8 cellular contexts compared by ENCODE assay signal in the genomic region with DNA sequence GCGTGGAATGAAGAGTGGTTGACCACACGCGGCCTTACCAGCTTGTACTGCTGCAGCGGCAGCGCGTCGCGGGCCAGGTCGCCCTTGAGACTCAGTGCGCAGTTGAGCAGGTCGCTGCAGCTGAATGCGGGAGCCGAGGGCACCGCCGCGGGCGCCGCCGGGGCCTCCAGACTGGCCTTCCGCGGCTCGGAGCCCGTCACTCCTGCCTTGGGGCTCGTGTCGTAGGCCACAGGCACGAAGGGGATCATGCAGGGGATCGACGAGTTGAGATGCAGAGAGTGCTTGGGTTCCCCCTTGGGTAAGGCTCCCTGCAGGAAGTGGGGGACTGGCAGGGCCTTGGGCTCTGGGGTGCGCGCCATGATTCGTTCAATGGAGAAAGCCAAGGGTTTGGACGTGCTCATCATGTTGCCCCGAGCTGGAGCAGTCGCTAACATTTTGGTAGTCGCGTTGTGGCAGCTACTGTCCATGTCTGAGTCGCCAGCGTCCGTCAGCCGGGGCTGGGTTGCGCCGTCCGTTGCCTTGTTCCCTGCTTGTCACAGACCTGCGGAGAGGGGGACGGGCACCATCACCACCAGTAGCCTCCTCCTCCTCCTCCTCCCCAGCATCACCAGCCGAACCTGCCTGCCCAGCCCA. TPM values are rescaled to one million over a fixed set of nuclear protein-coding genes. Genes with fewer than 3 reads are reported as not detected.
DNase-seq lines count a peak whose midpoint lies in the region; FAIRE-seq and TF ChIP-seq lines count a peak whose summit lies in the region.
"Had no signal": no experiment of that assay in that cellular context is flagged by ENCODE, and none has a peak within 500 bp of the region (broad histone marks: within the 10 kb centered on the region; RNA-seq: fewer than 3 reads in every experiment).

No MANE protein-coding gene starts in this region.

- FAIRE-seq in endothelial cell of umbilical vein (lab: Jason Lieb, UNC): no peak

- H3K27ac Mint-ChIP-seq in osteocyte (ENCODE audit: unreplicated experiment): no peak overlapping the region

- H3K27me3 ChIP-seq in HUES64 (ENCODE audit: insufficient read depth, low read length): peaks cover 100% of the 10 kb centered on the region
- peaks cover 89 to 100% of the 10 kb centered on the region in 2 experiments for H3K27me3 ChIP-seq in endothelial cell of umbilical vein (ENCODE audit: control insufficient read depth in 2 of 2, insufficient read depth in 2 of 2, low read length in 2 of 2)

- H3K79me2 ChIP-seq in endothelial cell of umbilical vein (ENCODE audit: control insufficient read depth, insufficient read depth, low read length): no peaks in the 10 kb centered on the region

- intact Hi-C loops in endothelial cell of umbilical vein (cut with micrococcal nuclease): loop anchor here (1.0 kb wide), 1 partner anchor 8 kb away; no protein-coding TSS in a partner anchor

- BruUV-seq in endothelial cell of umbilical vein (replicated peaks; lab: Mats Ljungman, UMichigan): no TSS peak

- peak overlapping the region; percentile 16 for H3K4me2 ChIP-seq in endothelial cell of umbilical vein (ENCODE audit: insufficient read depth, low read length)

- no peaks in the 10 kb centered on the region for H3K36me3 Mint-ChIP-seq in osteocyte (ENCODE audit: unreplicated experiment)

- peak overlapping the region; percentile 75 for H3K4me3 ChIP-seq in HUES64 (ENCODE audit: low read length)
- H3K4me3 ChIP-seq in endothelial cell of umbilical vein (replicated peaks in 1 of 3; ENCODE audit: insufficient read depth in 1 of 3, low read depth in 1 of 3, low read length in 3 of 3): no peak overlapping the region

- peaks cover 22% of the 10 kb centered on the region for H3K4me1 Mint-ChIP-seq in osteocyte (ENCODE audit: unreplicated experiment)

- DNase-seq in DMS53 treated with DMSO at 0.1 percent for 48 hours (lab: John Stamatoyannopoulos, UW; ENCODE audit: unreplicated experiment): peak; percentile 59
- DNase-seq in endothelial cell of umbilical vein (ENCODE audit: low read depth, low spot score): no peak
- peak; percentile 83 for DNase-seq in osteocyte (ENCODE audit: extremely low spot score, unreplicated experiment)
- DNase-seq in NCI-H1694 (lab: John Stamatoyannopoulos, UW): no peak
- no peak for DNase-seq in KG1 (lab: John Stamatoyannopoulos, UW)
- DNase-seq in ACHN: no peak

- H3K9ac ChIP-seq in HUES64 (ENCODE audit: low read depth, low read length): peak overlapping the region; percentile 35; the same call in 1 of the 2 replicates
- no peak overlapping the region for H3K9ac ChIP-seq in endothelial cell of umbilical vein (replicated peaks; ENCODE audit: extremely low read depth, insufficient read depth, low read length)

- no peaks in the 10 kb centered on the region for H3K9me3 ChIP-seq in HUES64 (ENCODE audit: insufficient read depth, low read depth, low read length)
- no peaks in the 10 kb centered on the region for H3K9me3 ChIP-seq in endothelial cell of umbilical vein (replicated peaks; ENCODE audit: control insufficient read depth, insufficient read depth, low read length)

- POLR2A ChIA-PET in endothelial cell of umbilical vein (lab: Charles Lee): no interaction called here

- no peaks in the 10 kb centered on the region for H3K9me3 Mint-ChIP-seq in osteocyte (ENCODE audit: unreplicated experiment)

- TF ChIP-seq POLR2A in endothelial cell of umbilical vein (IDR thresholded peaks at IDR 0.05; ENCODE audit: low read depth, low read length): no peak

- peaks cover 91% of the 10 kb centered on the region for H3K27me3 Mint-ChIP-seq in osteocyte (ENCODE audit: unreplicated experiment)

- peaks cover 4% of the 10 kb centered on the region; the same call in 1 of the 2 replicates for H3K36me3 ChIP-seq in HUES64 (ENCODE audit: insufficient read depth, low read length)
- H3K36me3 ChIP-seq in endothelial cell of umbilical vein (ENCODE audit: control insufficient read depth in 2 of 2, extremely low read depth in 1 of 2, insufficient read depth in 2 of 2, low read length in 2 of 2): no peaks in the 10 kb centered on the region

- H3K4me3 Mint-ChIP-seq in osteocyte (ENCODE audit: unreplicated experiment): peak overlapping the region; percentile 30

- H3K27ac ChIP-seq in HUES64 (ENCODE audit: low read depth, low read length) (no peak overlapping the region), endothelial cell of umbilical vein (ENCODE audit: insufficient read depth, low read depth, low read length) (no peak overlapping the region)

- CTCF ChIA-PET in endothelial cell of umbilical vein (lab: Charles Lee): interaction anchor here (1.0 kb wide), 1 partner anchor 209 kb away, joined by 3 read pairs; no protein-coding TSS in a partner anchor

- H2AFZ ChIP-seq in endothelial cell of umbilical vein (ENCODE audit: low read depth, low read length): no peak overlapping the region

- in situ Hi-C loops in ACHN (cut with HindIII; ENCODE audit: low pct_ligation_motif_present, low pct_unique_long_range_greater_than_20kb, low sequenced_read_pairs): no loop called here

- under 1% methylated on average over 46 of the region's 46 CpGs for WGBS in HUES64

- TF ChIP-seq CTCF in endothelial cell of umbilical vein (IDR thresholded peaks at IDR 0.05; ENCODE audit: extremely low read depth in 1 of 2, insufficient read depth in 1 of 2, low read depth in 1 of 2, low read length in 2 of 2): no peak
- no peak for TF ChIP-seq CTCF in osteocyte (IDR thresholded peaks at IDR 0.05)

- dilution Hi-C loops in endothelial cell of umbilical vein (cut with MboI; ENCODE audit: extremely low pct_ligation_motif_present, low sequenced_read_pairs): no loop called here

- H3K9me1 ChIP-seq in endothelial cell of umbilical vein (replicated peaks; ENCODE audit: control insufficient read depth, extremely low read depth, insufficient read depth, low read length): no peaks in the 10 kb centered on the region

- no peaks in the 10 kb centered on the region for H4K20me1 ChIP-seq in endothelial cell of umbilical vein (replicated peaks; ENCODE audit: control insufficient read depth, extremely low read depth, insufficient read depth, low read length)

- H3K4me1 ChIP-seq in HUES64 (ENCODE audit: insufficient read depth, low read length) (peaks cover 34% of the 10 kb centered on the region), endothelial cell of umbilical vein (ENCODE audit: control insufficient read depth, extremely low read depth, insufficient read depth, low read length) (peaks cover 14% of the 10 kb centered on the region)

TF ChIP-seq in endothelial cell of umbilical vein, 7 proteins besides CTCF, POLR2A, EP300 and RAD21:
- no peak for TF ChIP-seq JUN (IDR thresholded peaks at IDR 0.05; ENCODE audit: borderline replicate concordance, insufficient read depth, insufficient read length, low read depth)
- no peak for TF ChIP-seq MYC (IDR thresholded peaks at IDR 0.05; ENCODE audit: low read depth, low read length)
- peak; percentile 99 for TF ChIP-seq EZH2 (IDR thresholded peaks at IDR 0.05; ENCODE audit: borderline replicate concordance, low read depth, low read length, severe bottlenecking)
- TF ChIP-seq POLR2AphosphoS5 (IDR thresholded peaks at IDR 0.05; ENCODE audit: insufficient read depth, low read depth, low read length): no peak
- no peak for TF ChIP-seq MAX (IDR thresholded peaks at IDR 0.05; ENCODE audit: insufficient read depth, insufficient read length)
- no peak for TF ChIP-seq FOS (IDR thresholded peaks at IDR 0.05; ENCODE audit: borderline replicate concordance, insufficient read depth, low read length)
- no peak for TF ChIP-seq GATA2 (IDR thresholded peaks at IDR 0.05; ENCODE audit: insufficient read depth, insufficient read length, low read depth, low read length)
TF ChIP-seq in endothelial cell of umbilical vein: peak in this region for 1.

RNA-seq across cellular contexts. Expression of gene FEZF1, which starts 0.5 kb away (rescaled TPM):
- 3.4 TPM for polyA plus RNA-seq in HUES64 (2013, experiment 1 of 2)
- 3.5 TPM for polyA plus RNA-seq in HUES64 (2013, experiment 2 of 2)
- not detected in 2 replicates for total RNA-seq in endothelial cell of umbilical vein
- not detected in 2 replicates for polyA plus RNA-seq in endothelial cell of umbilical vein
- polyA plus RNA-seq in endothelial cell of umbilical vein (2011; cell fraction: cytosol; rRNA removed): not detected in 2 replicates
- not detected in 2 replicates for polyA plus RNA-seq in endothelial cell of umbilical vein (2011; cell fraction: nucleus; rRNA removed)
- not detected in 2 replicates for polyA plus RNA-seq in endothelial cell of umbilical vein (2012)
- polyA minus RNA-seq in endothelial cell of umbilical vein: not detected in 2 replicates
- polyA minus RNA-seq in endothelial cell of umbilical vein (2011; cell fraction: cytosol; rRNA and poly(A)+ RNA removed): not detected
- not detected in 2 replicates for polyA minus RNA-seq in endothelial cell of umbilical vein (2011; cell fraction: nucleus; rRNA and poly(A)+ RNA removed)
- not detected in 2 replicates for total RNA-seq in osteocyte
- total RNA-seq: G401 had no signal

Comparison
In these comparisons a context has a peak if more than half of its experiments do, and no peak if none do; other contexts are left out.
1. DNase-seq: peak in DMS53 treated with DMSO at 0.1 percent for 48 hours (single experiment) and osteocyte (single experiment); none in endothelial cell of umbilical vein (single experiment), NCI-H1694 (single experiment), KG1 (single experiment) and ACHN (single experiment).